Comparison of ENCODE assay signal across 20 cellular contexts in the genomic region with DNA sequence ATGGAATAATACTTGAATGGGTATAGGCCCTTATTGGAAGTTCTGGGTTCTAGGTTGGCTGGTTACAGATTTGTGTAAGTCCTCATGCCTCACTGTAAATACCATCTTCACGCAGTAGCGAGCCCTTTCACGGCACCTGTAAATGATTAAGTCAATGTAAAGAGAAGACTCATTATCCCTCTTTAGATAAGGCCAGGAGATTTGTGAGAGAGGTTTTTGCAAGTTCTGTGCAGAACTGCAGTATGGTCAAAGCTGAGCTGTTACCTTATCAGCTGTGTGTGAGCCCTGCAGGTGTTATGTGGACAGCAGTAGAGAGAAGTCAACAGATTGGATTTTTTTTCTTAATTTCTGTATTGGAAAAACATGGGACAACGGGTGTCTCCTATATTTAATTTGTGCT.
DNase-seq lines count a peak whose midpoint lies in the region; ATAC-seq lines count a peak whose summit lies in the region.
"Had no signal": no experiment of that assay in that cellular context is flagged by ENCODE, and none has a peak within 500 bp of the region (broad histone marks: within the 10 kb centered on the region; RNA-seq: fewer than 3 reads in every experiment).

No MANE protein-coding gene starts in this region.

- intact Hi-C loops in sciatic nerve (cut with DNase I) = no loop called here

- no peak for ATAC-seq in HG02763 (IDR thresholded peaks at IDR 0.05; ENCODE audit: unreplicated experiment)
- no peak for ATAC-seq in sciatic nerve
- ATAC-seq: HepG2, PC-3, SK-N-SH treated with all-trans-retinoic acid at 6 μM for 48 hours had no signal

- DNase-seq in NCI-H82 (lab: John Stamatoyannopoulos, UW) = peak; percentile 27
- DNase-seq in NCI-H82 treated with DMSO at 0.1 percent for 48 hours (lab: John Stamatoyannopoulos, UW; ENCODE audit: unreplicated experiment) = no peak
- DNase-seq in NCI-H748 (lab: John Stamatoyannopoulos, UW; ENCODE audit: unreplicated experiment) = peak; percentile 89
- DNase-seq in NOMO-1 treated with dmso at 0.1 percent for 144 hours (lab: John Stamatoyannopoulos, UW; ENCODE audit: unreplicated experiment) = no peak
- DNase-seq in sciatic nerve (ENCODE audit: low spot score) = no peak
- DNase-seq: DMS153, EL, KG1, MV-4-11, NCI-H187 treated with DMSO at 0.1 percent for 48 hours, NCI-H2171 treated with DMSO at 0.1 percent for 48 hours, NCI-H446, NCI-H526 treated with DMSO at 0.1 percent for 48 hours, PC-3, RPMI8226, SIG-M5 had no signal

- H3K4me1 ChIP-seq in iPS-20b (ENCODE audit: insufficient read depth, low read length) = peaks cover 45% of the 10 kb centered on the region

- peaks cover 79% of the 10 kb centered on the region for H3K27me3 ChIP-seq in iPS-20b (ENCODE audit: insufficient read depth, low read length)

- peak overlapping the region; percentile 44; the same call in 1 of the 2 replicates for H3K4me3 ChIP-seq in iPS-20b (ENCODE audit: low read length)

- H3K9ac ChIP-seq in iPS-20b (ENCODE audit: low read depth, low read length) = no peak overlapping the region

- H3K9me3 ChIP-seq in iPS-20b (ENCODE audit: insufficient read depth, low read depth, low read length) = no peaks in the 10 kb centered on the region

- peak overlapping the region; percentile 9 for H3K27ac ChIP-seq in iPS-20b (ENCODE audit: low read length)

- no peaks in the 10 kb centered on the region for H3K36me3 ChIP-seq in iPS-20b (ENCODE audit: insufficient read depth, low read depth, low read length)

Comparison
In these comparisons a context has a peak if more than half of its experiments do, and no peak if none do; other contexts are left out.
1. DNase-seq: peak in NCI-H82 (single experiment) and NCI-H748 (single experiment); none in NCI-H82 treated with DMSO at 0.1 percent for 48 hours (single experiment), NOMO-1 treated with dmso at 0.1 percent for 144 hours (single experiment) and sciatic nerve (single experiment).